In the genomic region with DNA sequence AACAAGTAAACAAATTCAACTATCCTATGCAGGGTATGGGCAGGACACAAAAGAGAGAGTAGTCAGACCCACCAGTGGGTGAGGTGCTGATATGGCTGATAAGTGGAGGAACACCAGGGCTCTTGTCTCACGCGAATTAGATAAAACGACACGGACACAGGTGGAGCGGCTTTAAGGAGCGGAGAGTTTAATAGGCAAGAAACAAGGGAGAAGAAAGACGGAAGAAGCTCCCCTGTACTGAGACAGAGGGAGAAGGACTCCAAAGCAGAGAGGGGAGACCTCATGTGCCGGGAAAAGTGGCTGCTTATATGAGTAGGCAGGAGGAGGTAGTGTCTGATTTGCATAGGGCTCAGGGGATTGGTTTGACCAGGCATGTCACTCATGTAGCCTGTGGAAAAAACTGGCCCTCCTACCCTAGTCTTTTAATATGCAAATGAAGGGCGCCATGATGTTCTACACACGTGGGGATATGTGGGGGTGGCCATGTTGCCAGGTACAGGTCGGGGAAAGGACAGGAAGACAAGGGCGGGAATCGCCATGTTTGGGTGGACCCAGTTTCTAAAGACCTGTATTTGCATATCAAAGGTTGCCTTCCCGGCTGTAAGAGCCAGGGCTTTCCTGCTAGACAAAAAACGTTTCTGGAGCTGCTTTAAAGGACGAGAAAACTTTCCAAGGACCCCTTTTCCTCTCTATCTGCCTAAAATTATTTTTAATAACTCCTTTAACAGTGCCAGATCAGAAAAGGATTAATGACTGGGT, we compare ENCODE assay signal across 8 cellular contexts. TPM values are rescaled to one million over a fixed set of nuclear protein-coding genes. Genes with fewer than 3 reads are reported as not detected.
DNase-seq lines count a peak whose midpoint lies in the region; ATAC-seq and TF ChIP-seq lines count a peak whose summit lies in the region.

No MANE protein-coding gene starts in this region.

- no peak overlapping the region for H3K18ac ChIP-seq in IMR-90 (ENCODE audit: low read depth, low read length)

- H2BK120ac ChIP-seq in IMR-90 (ENCODE audit: low read depth, low read length): no peak overlapping the region

- no peaks in the 10 kb centered on the region for H3K27me3 ChIP-seq in Caco-2 (replicated peaks; ENCODE audit: control insufficient read depth, insufficient read depth, low read length)
- H3K27me3 ChIP-seq in IMR-90 (ENCODE audit: control insufficient read depth, insufficient read depth, low read length): peaks cover 28% of the 10 kb centered on the region
- no peaks in the 10 kb centered on the region for H3K27me3 ChIP-seq in right atrium auricular region
- peaks cover 0 to 2% of the 10 kb centered on the region in 2 donors for H3K27me3 ChIP-seq in aorta (ENCODE audit: control insufficient read depth in 1 of 2, insufficient read depth in 2 of 2, low read length in 1 of 2)

- intact Hi-C loops in Caco-2 (cut with micrococcal nuclease; ENCODE audit: unreplicated experiment): loop anchor here (1.0 to 2.0 kb wide), 2 partner anchors 39 to 248 kb away; partner anchors contain the start of gene HNRNPC
- intact Hi-C loops in IMR-90 (cut with micrococcal nuclease): no loop called here
- intact Hi-C loops in aorta (cut with DNase I): no loop called here

- H3K23ac ChIP-seq in IMR-90 (ENCODE audit: low read depth, low read length): no peak overlapping the region

- no peak overlapping the region for H2AK9ac ChIP-seq in IMR-90 (replicated peaks; ENCODE audit: low read depth, low read length, poor library complexity)

- H3K4ac ChIP-seq in IMR-90 (ENCODE audit: low read depth, low read length): no peak overlapping the region

- no peaks in the 10 kb centered on the region for H3K9me1 ChIP-seq in IMR-90 (ENCODE audit: insufficient read depth, low read length)

- no peak overlapping the region for H3K14ac ChIP-seq in IMR-90 (replicated peaks; ENCODE audit: low read depth, low read length)

- TF ChIP-seq CTCF in Caco-2 (IDR thresholded peaks at IDR 0.05; ENCODE audit: insufficient read depth in 1 of 2, low read depth in 1 of 2, low read length in 1 of 2, severe bottlenecking in 1 of 2, unreplicated experiment in 1 of 2) (no peak), IMR-90 (conservative IDR thresholded peaks at IDR 0.05; ENCODE audit: low read depth, low read length) (no peak), right atrium auricular region (IDR thresholded peaks at IDR 0.05) (no peak)

- no peak for TF ChIP-seq POLR2A in IMR-90 (IDR thresholded peaks at IDR 0.05; ENCODE audit: low read depth, low read length)

- H3K27ac ChIP-seq in IMR-90 (ENCODE audit: insufficient read depth, low read length) (no peak overlapping the region), SK-N-MC (no peak overlapping the region), right atrium auricular region (peak overlapping the region; percentile 67 to 73), aorta (ENCODE audit: low read depth in 1 of 2, low read length in 2 of 2) (no peak overlapping the region)

- H3K27ac Mint-ChIP-seq in Caco-2 (ENCODE audit: unreplicated experiment): peak overlapping the region; percentile 89

- no peaks in the 10 kb centered on the region for H3K79me1 ChIP-seq in IMR-90 (ENCODE audit: low read depth in 1 of 2, low read length in 2 of 2)

- no peak overlapping the region for H2BK5ac ChIP-seq in IMR-90 (ENCODE audit: low read depth, low read length, poor library complexity, severe bottlenecking)

- H3K27me3 Mint-ChIP-seq in Caco-2 (ENCODE audit: insufficient read depth, unreplicated experiment): no peaks in the 10 kb centered on the region

- no peaks in the 10 kb centered on the region for H3K9me3 Mint-ChIP-seq in Caco-2 (ENCODE audit: unreplicated experiment)

- in situ Hi-C loops in IMR-90 (cut with MboI; ENCODE audit: low sequenced_read_pairs): no loop called here

- dilution Hi-C loops in IMR-90 (cut with HindIII; ENCODE audit: low sequenced_read_pairs, unreplicated experiment): no loop called here

- no peaks in the 10 kb centered on the region for H3K36me3 ChIP-seq in Caco-2 (ENCODE audit: control insufficient read depth, insufficient read depth, low read length)
- no peaks in the 10 kb centered on the region for H3K36me3 ChIP-seq in IMR-90 (ENCODE audit: control insufficient read depth, insufficient read depth, low read length)
- no peaks in the 10 kb centered on the region for H3K36me3 ChIP-seq in SK-N-MC (ENCODE audit: insufficient read depth, low read length)
- no peaks in the 10 kb centered on the region for H3K36me3 ChIP-seq in right atrium auricular region
- no peaks in the 10 kb centered on the region for H3K36me3 ChIP-seq in aorta (ENCODE audit: control insufficient read depth in 1 of 2, insufficient read depth in 2 of 2, low read length in 1 of 2)

- peak; percentile 93 to 97 for DNase-seq in Caco-2
- peak; percentile 23 for DNase-seq in IMR-90
- peak; percentile 5 for DNase-seq in SK-N-MC (ENCODE audit: low read depth, low spot score)
- DNase-seq in amniotic stem cell (lab: John Stamatoyannopoulos, UW): peak; percentile 20
- DNase-seq in right atrium auricular region (ENCODE audit: low spot score): peak; percentile 79
- peak; percentile 42 for DNase-seq in putamen (ENCODE audit: low spot score)
- DNase-seq in aorta: peak in 1 of 2 donors; percentile 56

- WGBS in IMR-90 (ENCODE audit: extremely low coverage in 2 of 2, insufficient read length in 1 of 2), 2 experiments: 15% methylated on average over 7 of the region's 16 CpGs; no CpG with 5 or more reads in 1 of the 2 experiments
- 2% methylated on average over 16 of the region's 16 CpGs for WGBS in aorta, 2 donors

- H3K4me3 ChIP-seq in Caco-2 (ENCODE audit: low read depth, low read length) (peak overlapping the region; percentile 36), IMR-90 (ENCODE audit: insufficient read depth, low read depth, low read length) (0 out of 2 replicates have a peak overlapping the region, but pooled peaks have one; percentile 3), SK-N-MC (no peak overlapping the region), right atrium auricular region (peak overlapping the region; percentile 29 to 39), aorta (ENCODE audit: low read length in 2 of 2) (peak overlapping the region in 1 of 2 donors; percentile 34)

- H4K8ac ChIP-seq in IMR-90 (ENCODE audit: low read depth in 2 of 2, low read length in 2 of 2): no peak overlapping the region

- POLR2A ChIA-PET in Caco-2 (lab: Charles Lee): interaction anchor here (1.5 kb wide), 1 partner anchor 147 kb away, joined by 5 read pairs; the partner anchor contains the start of gene CHD8
- POLR2A ChIA-PET in IMR-90 (lab: Charles Lee; ENCODE audit: unreplicated experiment): interaction anchor here (0.5 kb wide), 1 partner anchor 112 kb away, joined by 7 read pairs; no protein-coding TSS in a partner anchor

- H4K20me1 ChIP-seq in IMR-90 (ENCODE audit: insufficient read depth, low read length): no peaks in the 10 kb centered on the region

- peak overlapping the region; percentile 78 for H3K4me3 Mint-ChIP-seq in Caco-2 (ENCODE audit: unreplicated experiment)

- no peak overlapping the region for H2AK5ac ChIP-seq in IMR-90 (ENCODE audit: low read depth, low read length)

- H2AFZ ChIP-seq in IMR-90 (replicated peaks; ENCODE audit: low read length, poor library complexity): peak overlapping the region; percentile 51

- CTCF ChIA-PET in Caco-2 (lab: Charles Lee) (no interaction called here), IMR-90 (lab: Yijun Ruan, JAX) (no interaction called here)

- ATAC-seq in GM21447 (IDR thresholded peaks at IDR 0.05; ENCODE audit: unreplicated experiment): peak; percentile 91
- peak; percentile 24; the same call in 1 of the 2 replicates for ATAC-seq in IMR-90 (ENCODE audit: low read depth)
- peak; percentile 48 for ATAC-seq in aorta (ENCODE audit: low FRiP score)

- H3K4me2 ChIP-seq in IMR-90 (ENCODE audit: low read depth, low read length): peak overlapping the region; percentile 33

- H4K5ac ChIP-seq in IMR-90 (ENCODE audit: low read depth, low read length): no peak overlapping the region

- no peaks in the 10 kb centered on the region for H3K4me1 Mint-ChIP-seq in Caco-2 (ENCODE audit: low read depth, unreplicated experiment)

- no peak overlapping the region for H3K56ac ChIP-seq in IMR-90 (ENCODE audit: extremely low read depth, insufficient read depth, low read length)

- H3K9ac ChIP-seq in IMR-90 (ENCODE audit: low read depth, low read length) (no peak overlapping the region), SK-N-MC (ENCODE audit: insufficient read length) (no peak overlapping the region)

- no peaks in the 10 kb centered on the region for H3K36me3 Mint-ChIP-seq in Caco-2 (ENCODE audit: insufficient read depth, unreplicated experiment)

- BruUV-seq in Caco-2 (replicated peaks; lab: Mats Ljungman, UMichigan) (no TSS peak), IMR-90 (replicated peaks; lab: Mats Ljungman, UMichigan) (no TSS peak)

- no peak overlapping the region for H2BK15ac ChIP-seq in IMR-90 (ENCODE audit: low read depth, low read length)

- H3K4me1 ChIP-seq in Caco-2 (peaks cover 21% of the 10 kb centered on the region), IMR-90 (ENCODE audit: control insufficient read depth, insufficient read depth, low read length) (no peaks in the 10 kb centered on the region), right atrium auricular region (no peaks in the 10 kb centered on the region), aorta (ENCODE audit: control insufficient read depth in 1 of 2, insufficient read depth in 2 of 2, low read length in 2 of 2) (no peaks in the 10 kb centered on the region)

- H4K91ac ChIP-seq in IMR-90 (ENCODE audit: insufficient read depth, low read depth, low read length): no peak overlapping the region

- H3K9me3 ChIP-seq in Caco-2: no peaks in the 10 kb centered on the region
- no peaks in the 10 kb centered on the region for H3K9me3 ChIP-seq in IMR-90 (ENCODE audit: control insufficient read depth, insufficient read depth, low read length)
- H3K9me3 ChIP-seq in SK-N-MC (ENCODE audit: low read depth, low read length): no peaks in the 10 kb centered on the region
- H3K9me3 ChIP-seq in right atrium auricular region: no peaks in the 10 kb centered on the region
- H3K9me3 ChIP-seq in aorta (ENCODE audit: control insufficient read depth, low read length): no peaks in the 10 kb centered on the region

- H2BK20ac ChIP-seq in IMR-90 (ENCODE audit: low read depth, low read length): no peak overlapping the region

- TF ChIP-seq RAD21 in IMR-90 (IDR thresholded peaks at IDR 0.05; ENCODE audit: low read length): no peak

RNA-seq across cellular contexts. Expression of gene RPGRIP1, which starts 28.8 kb away (rescaled TPM):
- total RNA-seq in Caco-2 (2022) (0.12 TPM in 1 of 2 replicates, not detected in the other), IMR-90 (2012; rRNA removed) (not detected in 2 replicates), right atrium auricular region (under 1 TPM in 1 of 2 donors, not detected in 1; 0.12 TPM), aorta (1 to 10 TPM in 1 of 2 donors, under 1 TPM in 1; 0.39 to 2.3 TPM)
- polyA plus RNA-seq in IMR-90 (2012; rRNA removed) (not detected in 2 replicates), aorta (under 1 TPM in 1 of 2 donors, not detected in 1; 0.25 TPM)
- polyA plus RNA-seq in IMR-90 (2012; cell fraction: cytosol; rRNA removed): not detected in 2 replicates
- not detected in 2 replicates for polyA plus RNA-seq in IMR-90 (2012; cell fraction: nucleus; rRNA removed; ENCODE audit: low replicate concordance)

RNA-seq across cellular contexts. Expression of gene HNRNPC, which starts 39.4 kb away (rescaled TPM):
- total RNA-seq in Caco-2 (2022): 512 and 536 TPM in 2 replicates
- 308 and 548 TPM in 2 replicates for total RNA-seq in IMR-90 (2012; rRNA removed)
- 366 and 615 TPM in 2 replicates for polyA plus RNA-seq in IMR-90 (2012; rRNA removed)
- polyA plus RNA-seq in IMR-90 (2012; cell fraction: cytosol; rRNA removed): 170 and 542 TPM in 2 replicates
- polyA plus RNA-seq in IMR-90 (2012; cell fraction: nucleus; rRNA removed; ENCODE audit: low replicate concordance): 75.4 and 293 TPM in 2 replicates
- 100 to 1,000 TPM; 254 to 277 TPM for total RNA-seq in right atrium auricular region
- 100 to 1,000 TPM; 257 to 313 TPM for total RNA-seq in aorta
- polyA plus RNA-seq in aorta: 100 to 1,000 TPM; 260 to 378 TPM

Comparison
In these comparisons a context has a peak if more than half of its experiments do, and no peak if none do; other contexts are left out.
1. ATAC-seq: peak in every context shown above with its lines; median percentile 91 in GM21447; 48 in aorta; 24 in IMR-90.
2. H3K27ac ChIP-seq: peak in right atrium auricular region (2 of 2); none in IMR-90 (single experiment), SK-N-MC (single experiment) and aorta (0 of 2).